Comparison of ENCODE assay signal across 1 cellular context in the genomic region with DNA sequence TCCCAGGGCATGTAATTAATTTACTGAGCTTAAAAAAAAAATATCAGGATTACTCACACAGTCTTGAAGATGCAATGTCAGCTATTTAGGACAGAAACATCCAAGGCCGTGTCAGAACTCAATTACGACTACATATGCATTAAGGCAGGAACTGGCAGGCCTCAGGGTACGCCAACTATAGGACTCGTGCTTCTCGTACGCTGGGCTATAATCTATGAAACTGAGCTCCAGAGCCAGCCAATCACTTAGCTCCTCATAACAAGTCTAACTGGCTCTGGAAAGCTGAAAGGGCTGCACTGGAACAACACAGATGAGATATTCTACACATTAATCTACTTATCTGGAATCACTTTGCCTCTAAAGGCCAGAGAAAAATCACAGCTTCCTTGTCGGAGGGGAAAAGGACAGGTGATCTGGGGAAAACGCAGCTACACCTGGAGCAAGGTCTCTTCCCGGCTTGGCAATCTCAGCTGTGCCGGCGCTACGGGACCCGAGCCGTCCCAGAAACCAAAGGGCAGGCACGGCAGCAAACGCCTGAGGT.
TF ChIP-seq lines count a peak whose summit lies in the region.

No MANE protein-coding gene starts in this region.

TF ChIP-seq in HepG2, 621 proteins besides CTCF, POLR2A, EP300 and RAD21 (continued from another document and continues in another):
- TF ChIP-seq, protein P1, sequence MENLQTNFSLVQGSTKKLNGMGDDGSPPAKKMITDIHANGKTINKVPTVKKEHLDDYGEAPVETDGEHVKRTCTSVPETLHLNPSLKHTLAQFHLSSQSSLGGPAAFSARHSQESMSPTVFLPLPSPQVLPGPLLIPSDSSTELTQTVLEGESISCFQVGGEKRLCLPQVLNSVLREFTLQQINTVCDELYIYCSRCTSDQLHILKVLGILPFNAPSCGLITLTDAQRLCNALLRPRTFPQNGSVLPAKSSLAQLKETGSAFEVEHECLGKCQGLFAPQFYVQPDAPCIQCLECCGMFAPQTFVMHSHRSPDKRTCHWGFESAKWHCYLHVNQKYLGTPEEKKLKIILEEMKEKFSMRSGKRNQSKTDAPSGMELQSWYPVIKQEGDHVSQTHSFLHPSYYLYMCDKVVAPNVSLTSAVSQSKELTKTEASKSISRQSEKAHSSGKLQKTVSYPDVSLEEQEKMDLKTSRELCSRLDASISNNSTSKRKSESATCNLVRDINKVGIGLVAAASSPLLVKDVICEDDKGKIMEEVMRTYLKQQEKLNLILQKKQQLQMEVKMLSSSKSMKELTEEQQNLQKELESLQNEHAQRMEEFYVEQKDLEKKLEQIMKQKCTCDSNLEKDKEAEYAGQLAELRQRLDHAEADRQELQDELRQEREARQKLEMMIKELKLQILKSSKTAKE (CRISPR knock-in tag; IDR thresholded peaks at IDR 0.05; ENCODE audit: borderline replicate concordance) = no peak
- no peak for TF ChIP-seq HNF4A (CRISPR knock-in tag; IDR thresholded peaks at IDR 0.05)
- TF ChIP-seq, protein P2, sequence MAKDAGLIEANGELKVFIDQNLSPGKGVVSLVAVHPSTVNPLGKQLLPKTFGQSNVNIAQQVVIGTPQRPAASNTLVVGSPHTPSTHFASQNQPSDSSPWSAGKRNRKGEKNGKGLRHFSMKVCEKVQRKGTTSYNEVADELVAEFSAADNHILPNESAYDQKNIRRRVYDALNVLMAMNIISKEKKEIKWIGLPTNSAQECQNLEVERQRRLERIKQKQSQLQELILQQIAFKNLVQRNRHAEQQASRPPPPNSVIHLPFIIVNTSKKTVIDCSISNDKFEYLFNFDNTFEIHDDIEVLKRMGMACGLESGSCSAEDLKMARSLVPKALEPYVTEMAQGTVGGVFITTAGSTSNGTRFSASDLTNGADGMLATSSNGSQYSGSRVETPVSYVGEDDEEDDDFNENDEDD (CRISPR knock-in tag; IDR thresholded peaks at IDR 0.05; ENCODE audit: borderline replicate concordance) = 0 out of 2 replicates have a peak, but pooled peaks have one; percentile 9
- no peak for TF ChIP-seq FLYWCH1 (CRISPR knock-in tag; IDR thresholded peaks at IDR 0.05)
- TF ChIP-seq ZNF350 (CRISPR knock-in tag; IDR thresholded peaks at IDR 0.05; ENCODE audit: borderline replicate concordance, low read depth) = peak; percentile 51; the same call in 1 of the 2 replicates
- no peak for TF ChIP-seq KAT8 (CRISPR knock-in tag; IDR thresholded peaks at IDR 0.05)
- TF ChIP-seq PHF8 (CRISPR knock-in tag; IDR thresholded peaks at IDR 0.05) = 0 out of 2 replicates have a peak, but pooled peaks have one; percentile 28
- no peak for TF ChIP-seq ZNF382 (CRISPR knock-in tag; IDR thresholded peaks at IDR 0.05; ENCODE audit: borderline replicate concordance)
- TF ChIP-seq KLF15 (CRISPR knock-in tag; IDR thresholded peaks at IDR 0.05; ENCODE audit: borderline replicate concordance) = no peak
- no peak for TF ChIP-seq ZNF460 (CRISPR knock-in tag; IDR thresholded peaks at IDR 0.05; ENCODE audit: borderline replicate concordance)
- no peak for TF ChIP-seq CREB3 (CRISPR knock-in tag; IDR thresholded peaks at IDR 0.05)
- TF ChIP-seq NKX3-1 (CRISPR knock-in tag; IDR thresholded peaks at IDR 0.05) = no peak
- TF ChIP-seq CENPT (CRISPR knock-in tag; IDR thresholded peaks at IDR 0.05; ENCODE audit: low read depth) = no peak
- TF ChIP-seq STAT6 (CRISPR knock-in tag; IDR thresholded peaks at IDR 0.05; ENCODE audit: borderline replicate concordance) = no peak
- peak; percentile 55 for TF ChIP-seq ZNF687 (CRISPR knock-in tag; IDR thresholded peaks at IDR 0.05)
- TF ChIP-seq ZNF24 (IDR thresholded peaks at IDR 0.05) = no peak
- no peak for TF ChIP-seq MAF1 (CRISPR knock-in tag; IDR thresholded peaks at IDR 0.05; ENCODE audit: borderline replicate concordance)
- no peak for TF ChIP-seq ZBTB7B (CRISPR knock-in tag; IDR thresholded peaks at IDR 0.05)
- 0 out of 2 replicates have a peak, but pooled peaks have one; percentile 7 for TF ChIP-seq RXRA (CRISPR knock-in tag; IDR thresholded peaks at IDR 0.05)
- no peak for TF ChIP-seq ELF4 (CRISPR knock-in tag; IDR thresholded peaks at IDR 0.05; ENCODE audit: borderline replicate concordance)
- no peak; the same call in 1 of the 2 replicates for TF ChIP-seq THAP11 (CRISPR knock-in tag; IDR thresholded peaks at IDR 0.05)
- no peak for TF ChIP-seq ESRRA (CRISPR knock-in tag; IDR thresholded peaks at IDR 0.05; ENCODE audit: low read depth)
- 0 out of 2 replicates have a peak, but pooled peaks have one; percentile 13 for TF ChIP-seq SATB2 (CRISPR knock-in tag; IDR thresholded peaks at IDR 0.05)
- TF ChIP-seq, protein P3, sequence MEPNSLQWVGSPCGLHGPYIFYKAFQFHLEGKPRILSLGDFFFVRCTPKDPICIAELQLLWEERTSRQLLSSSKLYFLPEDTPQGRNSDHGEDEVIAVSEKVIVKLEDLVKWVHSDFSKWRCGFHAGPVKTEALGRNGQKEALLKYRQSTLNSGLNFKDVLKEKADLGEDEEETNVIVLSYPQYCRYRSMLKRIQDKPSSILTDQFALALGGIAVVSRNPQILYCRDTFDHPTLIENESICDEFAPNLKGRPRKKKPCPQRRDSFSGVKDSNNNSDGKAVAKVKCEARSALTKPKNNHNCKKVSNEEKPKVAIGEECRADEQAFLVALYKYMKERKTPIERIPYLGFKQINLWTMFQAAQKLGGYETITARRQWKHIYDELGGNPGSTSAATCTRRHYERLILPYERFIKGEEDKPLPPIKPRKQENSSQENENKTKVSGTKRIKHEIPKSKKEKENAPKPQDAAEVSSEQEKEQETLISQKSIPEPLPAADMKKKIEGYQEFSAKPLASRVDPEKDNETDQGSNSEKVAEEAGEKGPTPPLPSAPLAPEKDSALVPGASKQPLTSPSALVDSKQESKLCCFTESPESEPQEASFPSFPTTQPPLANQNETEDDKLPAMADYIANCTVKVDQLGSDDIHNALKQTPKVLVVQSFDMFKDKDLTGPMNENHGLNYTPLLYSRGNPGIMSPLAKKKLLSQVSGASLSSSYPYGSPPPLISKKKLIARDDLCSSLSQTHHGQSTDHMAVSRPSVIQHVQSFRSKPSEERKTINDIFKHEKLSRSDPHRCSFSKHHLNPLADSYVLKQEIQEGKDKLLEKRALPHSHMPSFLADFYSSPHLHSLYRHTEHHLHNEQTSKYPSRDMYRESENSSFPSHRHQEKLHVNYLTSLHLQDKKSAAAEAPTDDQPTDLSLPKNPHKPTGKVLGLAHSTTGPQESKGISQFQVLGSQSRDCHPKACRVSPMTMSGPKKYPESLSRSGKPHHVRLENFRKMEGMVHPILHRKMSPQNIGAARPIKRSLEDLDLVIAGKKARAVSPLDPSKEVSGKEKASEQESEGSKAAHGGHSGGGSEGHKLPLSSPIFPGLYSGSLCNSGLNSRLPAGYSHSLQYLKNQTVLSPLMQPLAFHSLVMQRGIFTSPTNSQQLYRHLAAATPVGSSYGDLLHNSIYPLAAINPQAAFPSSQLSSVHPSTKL (CRISPR knock-in tag; IDR thresholded peaks at IDR 0.05) = no peak
- no peak for TF ChIP-seq ZNF383 (CRISPR knock-in tag; IDR thresholded peaks at IDR 0.05; ENCODE audit: borderline replicate concordance)
- no peak for TF ChIP-seq MED8 (CRISPR knock-in tag; IDR thresholded peaks at IDR 0.05; ENCODE audit: insufficient replicate concordance)
- peak; percentile 49; the same call in 1 of the 2 replicates for TF ChIP-seq POGZ (CRISPR knock-in tag; IDR thresholded peaks at IDR 0.05)
- TF ChIP-seq ZNF136 (CRISPR knock-in tag; IDR thresholded peaks at IDR 0.05; ENCODE audit: low read depth) = no peak
- no peak for TF ChIP-seq ZNF891 (CRISPR knock-in tag; IDR thresholded peaks at IDR 0.05)
- TF ChIP-seq XBP1 (CRISPR knock-in tag; IDR thresholded peaks at IDR 0.05) = no peak
- no peak for TF ChIP-seq USF2 (IDR thresholded peaks at IDR 0.05; ENCODE audit: low read depth, low read length)
- no peak for TF ChIP-seq USF2 (CRISPR knock-in tag; IDR thresholded peaks at IDR 0.05; ENCODE audit: borderline replicate concordance)
- no peak for TF ChIP-seq HOXA7 (CRISPR knock-in tag; IDR thresholded peaks at IDR 0.05)
- TF ChIP-seq NFIC (IDR thresholded peaks at IDR 0.05; ENCODE audit: low read length) = no peak; the same call in 1 of the 2 replicates
- no peak for TF ChIP-seq ZSCAN20 (CRISPR knock-in tag; IDR thresholded peaks at IDR 0.05; ENCODE audit: borderline replicate concordance)
- TF ChIP-seq KMT2A (CRISPR knock-in tag; IDR thresholded peaks at IDR 0.05) = peak; percentile 63
- no peak for TF ChIP-seq MATR3 (CRISPR knock-in tag; IDR thresholded peaks at IDR 0.05)
- no peak for TF ChIP-seq RFXANK (CRISPR knock-in tag; IDR thresholded peaks at IDR 0.05)
- 0 out of 2 replicates have a peak, but pooled peaks have one; percentile 24 for TF ChIP-seq SRY (CRISPR knock-in tag; IDR thresholded peaks at IDR 0.05)
- TF ChIP-seq, protein P4, sequence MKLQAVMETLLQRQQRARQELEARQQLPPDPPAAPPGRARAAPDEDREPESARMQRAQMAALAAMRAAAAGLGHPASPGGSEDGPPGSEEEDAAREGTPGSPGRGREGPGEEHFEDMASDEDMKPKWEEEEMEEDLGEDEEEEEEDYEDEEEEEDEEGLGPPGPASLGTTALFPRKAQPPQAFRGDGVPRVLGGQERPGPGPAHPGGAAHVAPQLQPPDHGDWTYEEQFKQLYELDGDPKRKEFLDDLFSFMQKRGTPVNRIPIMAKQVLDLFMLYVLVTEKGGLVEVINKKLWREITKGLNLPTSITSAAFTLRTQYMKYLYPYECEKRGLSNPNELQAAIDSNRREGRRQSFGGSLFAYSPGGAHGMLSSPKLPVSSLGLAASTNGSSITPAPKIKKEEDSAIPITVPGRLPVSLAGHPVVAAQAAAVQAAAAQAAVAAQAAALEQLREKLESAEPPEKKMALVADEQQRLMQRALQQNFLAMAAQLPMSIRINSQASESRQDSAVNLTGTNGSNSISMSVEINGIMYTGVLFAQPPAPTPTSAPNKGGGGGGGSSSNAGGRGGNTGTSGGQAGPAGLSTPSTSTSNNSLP (IDR thresholded peaks at IDR 0.05; ENCODE audit: low read depth, low read length) = 0 out of 2 replicates have a peak, but pooled peaks have one; percentile 7
